ENCODE assay signal across 9 cellular contexts in genomic region chrX:38085797-38086196, GRCh38.
"Had no signal": no experiment of that assay in that cellular context is flagged by ENCODE, and none has a peak within 500 bp of the region (broad histone marks: within the 10 kb centered on the region; RNA-seq: fewer than 3 reads in every experiment).

No MANE protein-coding gene starts in this region.

- H3K9me3 ChIP-seq: HAP-1 had no signal

- DNase-seq: GM23248, GOT3, H7, HFFc6, IMR-90 had no signal

- H3K9me3 Mint-ChIP-seq: HFFc6 had no signal

- ATAC-seq: HCT116, K562 had no signal

- FAIRE-seq: HTR-8/SVneo, K562 had no signal

- H3K27ac ChIP-seq: GM23248 had no signal

- H2AFZ ChIP-seq: GM23248 had no signal

- H3K4me3 Mint-ChIP-seq: HFFc6 had no signal

- H3K4me3 ChIP-seq: GM23248, HAP-1, K562 had no signal

- H3K9ac ChIP-seq: GM23248 had no signal

- H3K27ac Mint-ChIP-seq: HFFc6 had no signal

- H3K36me3 ChIP-seq: HAP-1 had no signal
